ENCODE assay signal across 15 cellular contexts in the genomic region with DNA sequence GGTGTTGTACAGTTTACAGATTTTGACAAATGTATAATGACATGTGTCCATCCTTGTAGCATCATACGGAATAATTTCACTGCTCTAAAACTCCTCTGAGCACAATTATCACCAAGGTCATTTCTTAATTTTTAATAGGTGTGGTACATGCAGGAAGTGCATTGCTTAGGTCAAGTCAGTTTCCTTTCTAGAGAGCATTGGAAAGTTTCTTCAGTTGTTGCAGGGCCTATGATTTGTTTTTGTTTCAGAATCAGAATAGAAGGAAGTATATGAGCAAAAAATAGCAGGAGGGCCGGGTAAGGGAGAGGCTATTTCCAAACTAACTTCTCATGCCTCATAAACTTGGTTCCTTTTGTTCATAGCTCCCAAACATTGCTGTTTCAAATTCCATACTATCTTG. TPM values are rescaled to one million over a fixed set of nuclear protein-coding genes. Genes with fewer than 3 reads are reported as not detected.
DNase-seq lines count a peak whose midpoint lies in the region; ATAC-seq, FAIRE-seq and TF ChIP-seq lines count a peak whose summit lies in the region.
"Had no signal": no experiment of that assay in that cellular context is flagged by ENCODE, and none has a peak within 500 bp of the region (broad histone marks: within the 10 kb centered on the region; RNA-seq: fewer than 3 reads in every experiment).

No MANE protein-coding gene starts in this region.

- H3K9me3 Mint-ChIP-seq in activated CD4-positive, alpha-beta T cell treated with anti-CD3 and anti-CD28 coated beads, Interleukin-2, amount 10 ng/mL, durations not matched to agents 24 days and 14 days: peaks cover 7% of the 10 kb centered on the region
- H3K9me3 Mint-ChIP-seq in activated T-helper 17 cell treated with anti-CD3 and anti-CD28 coated beads, Interleukin-2, amount 50 U/mL, for 72 hours: no peaks in the 10 kb centered on the region
- H3K9me3 Mint-ChIP-seq in natural killer cell: no peaks in the 10 kb centered on the region
- H3K9me3 Mint-ChIP-seq: neural progenitor cell had no signal

- DNase-seq in activated CD4-positive, alpha-beta T cell treated with anti-CD3 and anti-CD28 coated beads, Interleukin-2, amount 10 ng/mL, durations not matched to agents 24 days and 14 days: peak; percentile 57
- DNase-seq in activated CD4-positive, alpha-beta T cell treated with anti-CD3 and anti-CD28 coated beads, Interleukin-2, amount 50 U/mL, for 48 hours: no peak
- DNase-seq in GM20000 (ENCODE audit: low spot score): peak; percentile 15
- DNase-seq in natural killer cell: no peak
- no peak for DNase-seq in D721Med (ENCODE audit: insufficient read length, low spot score)
- no peak for DNase-seq in NCI-H1417 treated with DMSO at 0.1 percent for 48 hours (lab: John Stamatoyannopoulos, UW)
- DNase-seq: activated effector memory CD4-positive, alpha-beta T cell treated with Interleukin-2 at 50 U/mL for 16 hours; head of caudate nucleus; NCI-H2171 treated with DMSO at 0.1 percent for 48 hours had no signal

- intact Hi-C loops in activated CD4-positive, alpha-beta T cell treated with anti-CD3 and anti-CD28 coated beads, Interleukin-2, amount 10 ng/mL, durations not matched to agents 24 days and 14 days (cut with micrococcal nuclease): loop anchor here (5.0 kb wide), 1 partner anchor 37 kb away; no protein-coding TSS in a partner anchor
- intact Hi-C loops in natural killer cell (cut with micrococcal nuclease): no loop called here

- no peak for TF ChIP-seq CTCF in GM20000 (IDR thresholded peaks at IDR 0.05; ENCODE audit: extremely low read depth, missing control alignments)
- TF ChIP-seq CTCF in natural killer cell (IDR thresholded peaks at IDR 0.05): no peak
- TF ChIP-seq CTCF in D721Med (IDR thresholded peaks at IDR 0.05; ENCODE audit: insufficient read depth, missing control alignments): no peak

- H3K4me3 Mint-ChIP-seq in activated CD4-positive, alpha-beta T cell treated with anti-CD3 and anti-CD28 coated beads, Interleukin-2, amount 10 ng/mL, durations not matched to agents 24 days and 14 days: peak overlapping the region; percentile 73
- H3K4me3 Mint-ChIP-seq in activated T-helper 17 cell treated with anti-CD3 and anti-CD28 coated beads, Interleukin-2, amount 50 U/mL, for 72 hours: peak overlapping the region; percentile 76
- peak overlapping the region; percentile 78 for H3K4me3 Mint-ChIP-seq in natural killer cell
- H3K4me3 Mint-ChIP-seq: neural progenitor cell had no signal

- H3K27ac Mint-ChIP-seq in activated CD4-positive, alpha-beta T cell treated with anti-CD3 and anti-CD28 coated beads, Interleukin-2, amount 10 ng/mL, durations not matched to agents 24 days and 14 days: peak overlapping the region; percentile 89
- H3K27ac Mint-ChIP-seq in activated T-helper 17 cell treated with anti-CD3 and anti-CD28 coated beads, Interleukin-2, amount 50 U/mL, for 72 hours: peak overlapping the region; percentile 73
- peak overlapping the region; percentile 84 to 87 for H3K27ac Mint-ChIP-seq in natural killer cell
- H3K27ac Mint-ChIP-seq: neural progenitor cell had no signal

- peaks cover 52% of the 10 kb centered on the region for H3K4me1 Mint-ChIP-seq in activated CD4-positive, alpha-beta T cell treated with anti-CD3 and anti-CD28 coated beads, Interleukin-2, amount 10 ng/mL, durations not matched to agents 24 days and 14 days
- H3K4me1 Mint-ChIP-seq in activated T-helper 17 cell treated with anti-CD3 and anti-CD28 coated beads, Interleukin-2, amount 50 U/mL, for 72 hours: peaks cover 33% of the 10 kb centered on the region
- H3K4me1 Mint-ChIP-seq in natural killer cell: peaks cover 47 to 48% of the 10 kb centered on the region in 2 donors

- no peak for ATAC-seq in activated T-helper 17 cell treated with anti-CD3 and anti-CD28 coated beads, Interleukin-2, amount 50 U/mL, for 72 hours (replicated peaks)
- ATAC-seq in natural killer cell (no peak), GM18520 (IDR thresholded peaks at IDR 0.05; ENCODE audit: unreplicated experiment) (no peak)
- ATAC-seq: SK-N-SH treated with all-trans-retinoic acid at 6 μM for 48 hours had no signal

- H3K36me3 Mint-ChIP-seq in activated CD4-positive, alpha-beta T cell treated with anti-CD3 and anti-CD28 coated beads, Interleukin-2, amount 10 ng/mL, durations not matched to agents 24 days and 14 days (ENCODE audit: low read depth): peaks cover 20% of the 10 kb centered on the region
- no peaks in the 10 kb centered on the region for H3K36me3 Mint-ChIP-seq in activated T-helper 17 cell treated with anti-CD3 and anti-CD28 coated beads, Interleukin-2, amount 50 U/mL, for 72 hours (ENCODE audit: low read depth)
- H3K36me3 Mint-ChIP-seq in natural killer cell: no peaks in the 10 kb centered on the region
- H3K36me3 Mint-ChIP-seq: neural progenitor cell had no signal

- FAIRE-seq in D721Med (lab: Jason Lieb, UNC): no peak

- no peaks in the 10 kb centered on the region for H3K27me3 Mint-ChIP-seq in activated CD4-positive, alpha-beta T cell treated with anti-CD3 and anti-CD28 coated beads, Interleukin-2, amount 10 ng/mL, durations not matched to agents 24 days and 14 days
- no peaks in the 10 kb centered on the region for H3K27me3 Mint-ChIP-seq in activated T-helper 17 cell treated with anti-CD3 and anti-CD28 coated beads, Interleukin-2, amount 50 U/mL, for 72 hours
- H3K27me3 Mint-ChIP-seq in natural killer cell (ENCODE audit: low read depth in 2 of 2): no peaks in the 10 kb centered on the region

RNA-seq across cellular contexts. Expression of a gene that starts 24.0 kb away (rescaled TPM):
- 6.9 and 8.9 TPM in 2 replicates for total RNA-seq in activated CD4-positive, alpha-beta T cell treated with anti-CD3 and anti-CD28 coated beads, Interleukin-2, amount 10 ng/mL, durations not matched to agents 24 days and 14 days
- 10 to 100 TPM; 31.3 to 45.6 TPM for total RNA-seq in activated T-helper 17 cell treated with anti-CD3 and anti-CD28 coated beads, Interleukin-2, amount 50 U/mL, for 72 hours
- total RNA-seq in natural killer cell: 100 to 1,000 TPM; 118 to 164 (median 141) TPM

RNA-seq across cellular contexts. Expression of a gene that starts 24.7 kb away (rescaled TPM):
- 0.09 TPM in 1 of 2 replicates, not detected in the other for total RNA-seq in activated CD4-positive, alpha-beta T cell treated with anti-CD3 and anti-CD28 coated beads, Interleukin-2, amount 10 ng/mL, durations not matched to agents 24 days and 14 days
- not detected for total RNA-seq in activated T-helper 17 cell treated with anti-CD3 and anti-CD28 coated beads, Interleukin-2, amount 50 U/mL, for 72 hours
- not detected for total RNA-seq in natural killer cell
- total RNA-seq: OCI-LY7, temporal lobe had no signal

Comparison
In these comparisons a context has a peak if more than half of its experiments do, and no peak if none do; other contexts are left out.
1. DNase-seq: peak in activated CD4-positive, alpha-beta T cell treated with anti-CD3 and anti-CD28 coated beads, Interleukin-2, amount 10 ng/mL, durations not matched to agents 24 days and 14 days (single experiment) and GM20000 (single experiment); none in activated CD4-positive, alpha-beta T cell treated with anti-CD3 and anti-CD28 coated beads, Interleukin-2, amount 50 U/mL, for 48 hours (0 of 2), natural killer cell (single experiment), D721Med (single experiment) and NCI-H1417 treated with DMSO at 0.1 percent for 48 hours (single experiment).
2. Peak in every context shown above with its lines, with median percentiles within 50 percentile points of each other: H3K27ac Mint-ChIP-seq and H3K4me3 Mint-ChIP-seq.